Comparison of ENCODE assay signal across 8 cellular contexts in genomic region chr5:172417983-172418630, GRCh38. TPM values are rescaled to one million over a fixed set of nuclear protein-coding genes. Genes with fewer than 3 reads are reported as not detected.
DNase-seq lines count a peak whose midpoint lies in the region; ATAC-seq and FAIRE-seq lines count a peak whose summit lies in the region.

No MANE protein-coding gene starts in this region.

- peak; percentile 91 for FAIRE-seq in endometrium (lab: Jason Lieb, UNC)

- ATAC-seq in GM21619 (IDR thresholded peaks at IDR 0.05; ENCODE audit: unreplicated experiment) (no peak), HG02938 (IDR thresholded peaks at IDR 0.05; ENCODE audit: unreplicated experiment) (no peak)

- DNase-seq in NCI-H446 treated with DMSO at 0.1 percent for 48 hours (lab: John Stamatoyannopoulos, UW) (peak; percentile 81), midbrain (lab: John Stamatoyannopoulos, UW) (peak; percentile 66), ureter (ENCODE audit: low spot score) (peak; percentile 93), COR-L47 (lab: John Stamatoyannopoulos, UW) (no peak)
- DNase-seq in activated naive CD4-positive, alpha-beta T cell (lab: John Stamatoyannopoulos, UW) = no peak

RNA-seq across cellular contexts. Expression of gene SH3PXD2B, which starts 36.2 kb away (rescaled TPM):
- 39.8 TPM for total RNA-seq in ureter

Comparison
In these comparisons a context has a peak if more than half of its experiments do, and no peak if none do; other contexts are left out.
1. DNase-seq: peak in NCI-H446 treated with DMSO at 0.1 percent for 48 hours (single experiment), midbrain (single experiment) and ureter (single experiment); none in COR-L47 (single experiment) and activated naive CD4-positive, alpha-beta T cell (0 of 4).